In the genomic region with DNA sequence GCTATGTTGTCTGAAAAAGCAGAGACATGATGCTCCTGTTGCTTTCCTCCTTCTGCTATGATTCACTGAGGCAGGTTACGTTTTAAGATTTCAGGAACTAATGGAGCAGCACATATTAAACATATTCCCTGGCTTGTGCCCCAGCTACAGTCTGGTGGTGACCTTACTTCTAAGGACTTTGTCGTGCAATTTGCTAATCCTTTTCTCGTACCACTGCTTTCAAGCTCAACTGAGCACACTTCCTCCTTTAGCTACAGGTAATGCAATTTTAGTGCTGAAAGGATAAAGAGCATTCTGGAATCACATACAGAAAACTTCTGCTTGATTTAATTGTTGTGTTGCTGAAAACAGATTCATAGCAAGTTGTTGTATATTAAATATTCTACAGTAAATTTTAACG, we compare ENCODE assay signal across 15 cellular contexts. TPM values are rescaled to one million over a fixed set of nuclear protein-coding genes. Genes with fewer than 3 reads are reported as not detected.
A peak's percentile ranks its signal among the peaks of the same experiment; 100 is the strongest.
DNase-seq lines count a peak whose midpoint lies in the region; ATAC-seq and TF ChIP-seq lines count a peak whose summit lies in the region.
"Had no signal": no experiment of that assay in that cellular context is flagged by ENCODE, and none has a peak within 500 bp of the region (broad histone marks: within the 10 kb centered on the region; RNA-seq: fewer than 3 reads in every experiment).

No MANE protein-coding gene starts in this region.

- no peak for TF ChIP-seq RAD21 in Ishikawa (IDR thresholded peaks at IDR 0.05; ENCODE audit: low read depth)

- no peak overlapping the region for H3K4me3 ChIP-seq in prostate gland
- H3K4me3 ChIP-seq: BLaER1, GM23338 had no signal

- peak; percentile 80; the same call in 1 of the 2 replicates for TF ChIP-seq EP300 in Ishikawa (IDR thresholded peaks at IDR 0.05; ENCODE audit: borderline replicate concordance)

- no peak for ATAC-seq in Right ventricle myocardium superior (ENCODE audit: poor library complexity)
- ATAC-seq: GM23338 had no signal

- intact Hi-C loops in Right ventricle myocardium superior (cut with DNase I) (no loop called here), prostate gland (cut with DNase I) (no loop called here)

- TF ChIP-seq CTCF in prostate gland (IDR thresholded peaks at IDR 0.05) = no peak

- H3K27me3 ChIP-seq in prostate gland (replicated peaks; ENCODE audit: insufficient read depth) = no peaks in the 10 kb centered on the region
- H3K27me3 ChIP-seq: BLaER1 had no signal

- H3K36me3 ChIP-seq in prostate gland = no peaks in the 10 kb centered on the region
- H3K36me3 ChIP-seq: BLaER1 had no signal

- TF ChIP-seq POLR2A in prostate gland (IDR thresholded peaks at IDR 0.05) = no peak

- WGBS in prostate gland = 47% methylated on average over 4 of the region's 4 CpGs

- no peaks in the 10 kb centered on the region for H3K4me1 ChIP-seq in prostate gland (replicated peaks)
- H3K4me1 ChIP-seq: BLaER1 had no signal

- H3K9me3 ChIP-seq in prostate gland = no peaks in the 10 kb centered on the region

- H3K27ac ChIP-seq in prostate gland = no peak overlapping the region
- H3K27ac ChIP-seq: BLaER1 had no signal

- DNase-seq in NCI-H82 (lab: John Stamatoyannopoulos, UW) (peak; percentile 45), kidney tubule cell (ENCODE audit: low spot score) (peak; percentile 75), renal cortical epithelial cell (ENCODE audit: low read depth) (peak; percentile 55), NCI-H2227 treated with DMSO at 0.1 percent for 48 hours (lab: John Stamatoyannopoulos, UW) (no peak), Right ventricle myocardium superior (no peak), prostate gland (ENCODE audit: low spot score) (no peak)
- DNase-seq: 8988T; CD4-positive, alpha-beta memory T cell; DMS153; DMS79; GF-D8; HCEC 1CT had no signal

TF ChIP-seq in Ishikawa, 13 proteins besides CTCF, POLR2A, EP300 and RAD21:
- TF ChIP-seq CEBPB (IDR thresholded peaks at IDR 0.05) (0 out of 2 replicates have a peak, but pooled peaks have one; percentile 12), NFIC (IDR thresholded peaks at IDR 0.05) (peak; percentile 48; the same call in 1 of the 2 replicates), TCF12 (IDR thresholded peaks at IDR 0.05; ENCODE audit: low read depth) (peak; percentile 52; the same call in 1 of the 2 replicates), TEAD4 (IDR thresholded peaks at IDR 0.05) (peak; percentile 46; the same call in 1 of the 2 replicates), EGR1 (IDR thresholded peaks at IDR 0.05) (no peak), CREB1 (IDR thresholded peaks at IDR 0.05; ENCODE audit: low read depth) (no peak)
TF ChIP-seq in Ishikawa: peak in this region for 4.

RNA-seq across cellular contexts. Expression of a gene that starts 16.2 kb away (rescaled TPM):
- total RNA-seq in renal cortical epithelial cell (10.6 and 11.2 TPM in 2 replicates), Right ventricle myocardium superior (not detected), prostate gland (1 to 10 TPM; 4.6 to 7.7 TPM)
- total RNA-seq: CD4-positive, alpha-beta memory T cell had no signal

Comparison
In these comparisons a context has a peak if more than half of its experiments do, and no peak if none do; other contexts are left out.
1. DNase-seq: peak in NCI-H82 (single experiment), kidney tubule cell (single experiment) and renal cortical epithelial cell (single experiment); none in NCI-H2227 treated with DMSO at 0.1 percent for 48 hours (single experiment), Right ventricle myocardium superior (single experiment) and prostate gland (single experiment).